Comparison of ENCODE assay signal across 15 cellular contexts in genomic region chr6:126535585-126535984, GRCh38.
DNase-seq lines count a peak whose midpoint lies in the region; ATAC-seq, FAIRE-seq and TF ChIP-seq lines count a peak whose summit lies in the region.
"Had no signal": no experiment of that assay in that cellular context is flagged by ENCODE, and none has a peak within 500 bp of the region (broad histone marks: within the 10 kb centered on the region; RNA-seq: fewer than 3 reads in every experiment).

No MANE protein-coding gene starts in this region.

- H3K9ac ChIP-seq in astrocyte (ENCODE audit: low read length) = no peak overlapping the region
- H3K9ac ChIP-seq: SK-N-SH had no signal

- H3K4me1 Mint-ChIP-seq in astrocyte (ENCODE audit: low read depth, unreplicated experiment) (peaks cover 5% of the 10 kb centered on the region), T-helper 17 cell (no peaks in the 10 kb centered on the region)
- H3K4me1 Mint-ChIP-seq: CD14-positive monocyte had no signal

- no peak overlapping the region for H3K4me3 ChIP-seq in astrocyte (ENCODE audit: insufficient read depth, low read depth, low read length)
- no peak overlapping the region for H3K4me3 ChIP-seq in fibroblast of pulmonary artery (replicated peaks; ENCODE audit: low read depth, low read length)
- no peak overlapping the region for H3K4me3 ChIP-seq in neutrophil (ENCODE audit: low read depth in 1 of 2, low read length in 1 of 2)
- H3K4me3 ChIP-seq in tibial nerve = no peak overlapping the region

- H3K4me1 ChIP-seq in astrocyte (ENCODE audit: insufficient read depth, low read length) = peaks cover 6% of the 10 kb centered on the region
- peaks cover 45 to 63% of the 10 kb centered on the region in 2 experiments for H3K4me1 ChIP-seq in neutrophil (ENCODE audit: control insufficient read depth in 1 of 2, insufficient read depth in 1 of 2, low read depth in 1 of 2, low read length in 1 of 2)
- H3K4me1 ChIP-seq in tibial nerve = peaks cover 0 to 12% (median 1%) of the 10 kb centered on the region in 4 donors

- H3K4me3 Mint-ChIP-seq in astrocyte (ENCODE audit: unreplicated experiment) = no peak overlapping the region
- no peak overlapping the region for H3K4me3 Mint-ChIP-seq in T-helper 17 cell
- H3K4me3 Mint-ChIP-seq: CD14-positive monocyte had no signal

- no peaks in the 10 kb centered on the region for H4K20me1 ChIP-seq in astrocyte (ENCODE audit: insufficient read depth, low read length)

- no peak for TF ChIP-seq POLR2A in tibial nerve (IDR thresholded peaks at IDR 0.05)

- no peak for ATAC-seq in T-helper 17 cell
- ATAC-seq: HepG2 had no signal

- 67 to 74% methylated on average over 3 of the region's 3 CpGs for WGBS in tibial nerve, 2 donors

- H3K36me3 Mint-ChIP-seq in astrocyte (ENCODE audit: low read depth, unreplicated experiment) (no peaks in the 10 kb centered on the region), T-helper 17 cell (ENCODE audit: low read depth) (peaks cover 2% of the 10 kb centered on the region)
- H3K36me3 Mint-ChIP-seq: CD14-positive monocyte had no signal

- FAIRE-seq in astrocyte (lab: Jason Lieb, UNC) = no peak
- FAIRE-seq: HepG2 had no signal

- DNase-seq in LHCN-M2 (ENCODE audit: low read depth) = peak; percentile 14
- peak; percentile 56 for DNase-seq in astrocyte (ENCODE audit: low read depth)
- peak; percentile 20 for DNase-seq in fibroblast of pulmonary artery (ENCODE audit: low read depth)
- no peak for DNase-seq in A172 (ENCODE audit: low spot score)
- DNase-seq in T-helper 17 cell = no peak
- DNase-seq in tibial nerve (ENCODE audit: low spot score in 2 of 2) = no peak
- DNase-seq: ACHN, DMS79 treated with DMSO at 0.1 percent for 48 hours, KBM-7, NCI-H187 treated with DMSO at 0.1 percent for 48 hours, SHP77, SK-N-SH had no signal

- H3K27me3 ChIP-seq in astrocyte (ENCODE audit: insufficient read depth, low read length) = no peaks in the 10 kb centered on the region
- H3K27me3 ChIP-seq in neutrophil = peaks cover 21% of the 10 kb centered on the region
- no peaks in the 10 kb centered on the region for H3K27me3 ChIP-seq in tibial nerve

- TF ChIP-seq CTCF in astrocyte (IDR thresholded peaks at IDR 0.05; ENCODE audit: insufficient read depth, low read depth, low read length) = no peak
- no peak for TF ChIP-seq CTCF in fibroblast of pulmonary artery (IDR thresholded peaks at IDR 0.05; ENCODE audit: low read length, missing control alignments)
- no peak for TF ChIP-seq CTCF in neutrophil (IDR thresholded peaks at IDR 0.05)
- no peak for TF ChIP-seq CTCF in tibial nerve (IDR thresholded peaks at IDR 0.05)

- H3K9me3 ChIP-seq in astrocyte (ENCODE audit: insufficient read depth, low read depth, low read length) (no peaks in the 10 kb centered on the region), neutrophil (no peaks in the 10 kb centered on the region), T-helper 17 cell (ENCODE audit: control insufficient read depth, low read length, poor library complexity, severe bottlenecking) (no peaks in the 10 kb centered on the region), tibial nerve (no peaks in the 10 kb centered on the region)
- H3K9me3 ChIP-seq: SK-N-SH had no signal

- H3K27me3 Mint-ChIP-seq in astrocyte (ENCODE audit: low read depth, unreplicated experiment) = no peaks in the 10 kb centered on the region
- no peaks in the 10 kb centered on the region for H3K27me3 Mint-ChIP-seq in T-helper 17 cell

- H3K27ac ChIP-seq in astrocyte (ENCODE audit: low read depth, low read length) (no peak overlapping the region), neutrophil (peak overlapping the region; percentile 68), tibial nerve (no peak overlapping the region)

- H3K36me3 ChIP-seq in astrocyte (ENCODE audit: insufficient read depth, low read length) (no peaks in the 10 kb centered on the region), neutrophil (no peaks in the 10 kb centered on the region), tibial nerve (no peaks in the 10 kb centered on the region)

- no peak overlapping the region for H3K4me2 ChIP-seq in astrocyte (ENCODE audit: low read length)
- H3K4me2 ChIP-seq: SK-N-SH had no signal

- no peaks in the 10 kb centered on the region for H3K79me2 ChIP-seq in astrocyte (ENCODE audit: insufficient read depth, low read length)

- no peak overlapping the region for H2AFZ ChIP-seq in astrocyte (ENCODE audit: low read depth, low read length)

- no peak for TF ChIP-seq EP300 in tibial nerve (IDR thresholded peaks at IDR 0.05)

- no peaks in the 10 kb centered on the region for H3K9me3 Mint-ChIP-seq in astrocyte (ENCODE audit: unreplicated experiment)
- H3K9me3 Mint-ChIP-seq: CD14-positive monocyte had no signal

- H3K27ac Mint-ChIP-seq in astrocyte (ENCODE audit: unreplicated experiment) (no peak overlapping the region), T-helper 17 cell (no peak overlapping the region)
- H3K27ac Mint-ChIP-seq: CD14-positive monocyte had no signal

Comparison
In these comparisons a context has a peak if more than half of its experiments do, and no peak if none do; other contexts are left out.
1. DNase-seq: peak in LHCN-M2 (single experiment), astrocyte (single experiment) and fibroblast of pulmonary artery (single experiment); none in A172 (single experiment), T-helper 17 cell (0 of 3) and tibial nerve (0 of 2).